In genomic region chr7:151062399-151063211, GRCh38 we compare ENCODE assay signal across 8 cellular contexts. TPM values are rescaled to one million over a fixed set of nuclear protein-coding genes. Genes with fewer than 3 reads are reported as not detected.
DNase-seq lines count a peak whose midpoint lies in the region; ATAC-seq and TF ChIP-seq lines count a peak whose summit lies in the region.

No MANE protein-coding gene starts in this region.

- H3K4me3 ChIP-seq in H7 (ENCODE audit: insufficient read depth, low read depth, low read length) (peak overlapping the region; percentile 49), iPS DF 6.9 (ENCODE audit: low read length) (peak overlapping the region; percentile 57; the same call in 1 of the 2 replicates), gastrocnemius medialis (peak overlapping the region in 2 of 4 donors; percentile 29 to 35)

- H3K9me3 ChIP-seq in iPS DF 6.9 (ENCODE audit: control insufficient read depth, insufficient read depth, low read length) (no peaks in the 10 kb centered on the region), gastrocnemius medialis (no peaks in the 10 kb centered on the region)

- H3K27me3 ChIP-seq in H7 (ENCODE audit: control insufficient read depth, insufficient read depth, low read length): peaks cover 3% of the 10 kb centered on the region; the same call in 1 of the 2 replicates
- H3K27me3 ChIP-seq in iPS DF 6.9 (ENCODE audit: control insufficient read depth, insufficient read depth, low read length): no peaks in the 10 kb centered on the region
- no peaks in the 10 kb centered on the region for H3K27me3 ChIP-seq in gastrocnemius medialis

- peak; percentile 99 for DNase-seq in H7
- peak; percentile 78 for DNase-seq in amniotic epithelial cell (ENCODE audit: low read depth)
- DNase-seq in iPS DF 6.9 (ENCODE audit: low read depth, low spot score): no peak
- DNase-seq in gastrocnemius medialis: no peak
- DNase-seq in effector CD4-positive, alpha-beta T cell: no peak
- no peak for DNase-seq in NOMO-1 treated with DMSO at 0.1 percent for 48 hours (lab: John Stamatoyannopoulos, UW; ENCODE audit: unreplicated experiment)

- peaks cover 16% of the 10 kb centered on the region for H3K4me1 ChIP-seq in iPS DF 6.9 (ENCODE audit: control insufficient read depth, insufficient read depth, low read length)
- H3K4me1 ChIP-seq in gastrocnemius medialis: peaks cover 13 to 36% of the 10 kb centered on the region in 2 donors

- ATAC-seq in gastrocnemius medialis (no peak), HG03432 (IDR thresholded peaks at IDR 0.05; ENCODE audit: unreplicated experiment) (no peak), GM21447 (IDR thresholded peaks at IDR 0.05; ENCODE audit: unreplicated experiment) (no peak)

- no peak for TF ChIP-seq POLR2A in gastrocnemius medialis (IDR thresholded peaks at IDR 0.05)

- H3K27ac ChIP-seq in iPS DF 6.9 (ENCODE audit: low read length) (no peak overlapping the region), gastrocnemius medialis (peak overlapping the region; percentile 54 to 76 (median 71))

- no peak for TF ChIP-seq CTCF in gastrocnemius medialis (IDR thresholded peaks at IDR 0.05 in 4 of 5, conservative IDR thresholded peaks at IDR 0.05 in 1 of 5)

- no CpG with 5 or more reads among the region's 43 CpGs for WGBS in iPS DF 6.9 (ENCODE audit: insufficient coverage, insufficient read length)

- H3K36me3 ChIP-seq in H7 (replicated peaks; ENCODE audit: control insufficient read depth, insufficient read depth, low read length) (peaks cover 12% of the 10 kb centered on the region), iPS DF 6.9 (ENCODE audit: control insufficient read depth, insufficient read depth, low read length) (peaks cover 16% of the 10 kb centered on the region; the same call in 1 of the 2 replicates), gastrocnemius medialis (peaks cover 0 to 31% of the 10 kb centered on the region in 2 donors)

- in situ Hi-C loops in gastrocnemius medialis (cut with MboI; ENCODE audit: low sequenced_read_pairs in 4 of 4): no loop called here

- intact Hi-C loops in gastrocnemius medialis (cut with DNase I; ENCODE audit: low total_unique reads): no loop called here

RNA-seq across cellular contexts. Expression of gene SLC4A2, which starts 3.2 kb away (rescaled TPM):
- total RNA-seq in H7 (2014; rRNA removed; shearing (Covaris generic)): 85.7 and 105 TPM in 2 replicates
- total RNA-seq in gastrocnemius medialis: 10 to 100 TPM; 27.5 to 39.6 (median 33.0) TPM

RNA-seq across cellular contexts. Expression of gene CDK5, which starts 4.9 kb away (rescaled TPM):
- total RNA-seq in H7 (2014; rRNA removed; shearing (Covaris generic)): 24.3 and 36.9 TPM in 2 replicates
- total RNA-seq in gastrocnemius medialis: 10 to 100 TPM in 1 of 4 donors, 1 to 10 TPM in 3; 3.7 to 10.7 (median 5.9) TPM

RNA-seq across cellular contexts. Expression of gene ASIC3, which starts 14.3 kb away (rescaled TPM):
- total RNA-seq in H7 (2014; rRNA removed; shearing (Covaris generic)): 1.4 and 1.6 TPM in 2 replicates
- total RNA-seq in gastrocnemius medialis: 10 to 100 TPM in 1 of 4 donors, 1 to 10 TPM in 2, under 1 TPM in 1; 0.72 to 11.0 (median 2.5) TPM

RNA-seq across cellular contexts. Expression of gene FASTK, which starts 18.0 kb away (rescaled TPM):
- total RNA-seq in H7 (2014; rRNA removed; shearing (Covaris generic)): 58.4 and 86.3 TPM in 2 replicates
- 100 to 1,000 TPM; 108 to 181 (median 141) TPM for total RNA-seq in gastrocnemius medialis

RNA-seq across cellular contexts. Expression of gene TMUB1, which starts 20.7 kb away (rescaled TPM):
- 67.4 and 73.4 TPM in 2 replicates for total RNA-seq in H7 (2014; rRNA removed; shearing (Covaris generic))
- total RNA-seq in gastrocnemius medialis: 100 to 1,000 TPM in 2 of 4 donors, 10 to 100 TPM in 2; 55.5 to 137 (median 97.4) TPM

Comparison
In these comparisons a context has a peak if more than half of its experiments do, and no peak if none do; other contexts are left out.
1. DNase-seq: peak in H7 (single experiment) and amniotic epithelial cell (single experiment); none in iPS DF 6.9 (single experiment), gastrocnemius medialis (0 of 2), effector CD4-positive, alpha-beta T cell (single experiment) and NOMO-1 treated with DMSO at 0.1 percent for 48 hours (single experiment).